In genomic region chr2:11222845-11223244, GRCh38 we compare ENCODE assay signal across 7 cellular contexts.
"Had no signal": no experiment of that assay in that cellular context is flagged by ENCODE, and none has a peak within 500 bp of the region (broad histone marks: within the 10 kb centered on the region; RNA-seq: fewer than 3 reads in every experiment).

No MANE protein-coding gene starts in this region.

- H3K27me3 Mint-ChIP-seq: IgD-negative memory B cell had no signal

- H3K9me3 ChIP-seq: HAP-1 had no signal

- H3K27ac Mint-ChIP-seq: IgD-negative memory B cell had no signal

- DNase-seq: H7, KBM-7 had no signal

- H3K9me3 Mint-ChIP-seq: GM23338, IgD-negative memory B cell had no signal

- H3K36me3 ChIP-seq: HAP-1 had no signal

- FAIRE-seq: H1, HTR-8/SVneo had no signal

- H3K4me3 ChIP-seq: HAP-1 had no signal

- H2AFZ ChIP-seq: GM23338 had no signal

- H3K4me3 Mint-ChIP-seq: IgD-negative memory B cell had no signal
